In the genomic region with DNA sequence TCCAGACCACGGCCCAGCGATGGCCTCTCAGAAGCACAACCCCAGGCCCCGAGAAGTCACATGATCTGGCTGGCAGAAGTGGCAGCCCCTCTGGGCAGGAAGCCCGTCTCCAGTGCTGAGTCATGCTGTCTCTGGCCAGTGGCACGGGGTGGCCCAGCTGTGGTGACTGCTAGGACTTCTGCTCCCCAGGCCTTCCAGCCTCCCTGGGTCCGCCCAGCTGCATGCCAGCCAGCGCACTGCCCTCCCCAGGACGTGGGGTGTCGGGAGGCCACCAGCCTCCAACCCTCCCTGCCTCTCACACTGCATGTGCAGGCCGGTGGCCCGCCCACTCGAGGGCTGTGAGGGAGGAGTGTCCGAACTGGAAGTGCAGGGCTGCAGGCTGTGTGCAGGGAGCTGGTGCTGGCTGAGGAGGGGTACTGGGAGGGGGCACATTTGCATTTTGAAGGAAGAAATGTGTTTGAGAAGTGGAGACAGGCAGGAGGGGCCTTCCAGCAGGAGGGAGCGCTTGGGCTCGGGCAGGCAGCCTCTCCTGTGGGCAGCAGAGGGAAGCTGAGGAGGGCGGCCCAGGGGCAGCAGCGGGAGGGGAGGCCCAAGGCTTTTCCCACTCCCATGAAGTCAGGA, we compare ENCODE assay signal across 7 cellular contexts. TPM values are rescaled to one million over a fixed set of nuclear protein-coding genes. Genes with fewer than 3 reads are reported as not detected.
DNase-seq lines count a peak whose midpoint lies in the region; ATAC-seq and TF ChIP-seq lines count a peak whose summit lies in the region.

No MANE protein-coding gene starts in this region.

- POLR2A ChIA-PET in HCT116 (lab: Charles Lee): interaction anchor here (0.6 to 4.8 kb wide), 3 partner anchors 8 to 123 kb away, joined by 3 to 19 read pairs (median 14); no protein-coding TSS in a partner anchor

- H3K79me2 ChIP-seq in HCT116 (ENCODE audit: insufficient read depth, low read length) (no peaks in the 10 kb centered on the region), osteoblast (ENCODE audit: insufficient read depth, low read length) (no peaks in the 10 kb centered on the region)

- BruUV-seq in HCT116 (replicated peaks; lab: Mats Ljungman, UMichigan): no TSS peak

- no peak for TF ChIP-seq RAD21 in HCT116 (IDR thresholded peaks at IDR 0.05; ENCODE audit: low read depth)

- H3K4me2 ChIP-seq in HCT116 (ENCODE audit: low read length) (peak overlapping the region; percentile 81), osteoblast (ENCODE audit: insufficient read depth, low read length) (peak overlapping the region; percentile 11)

- no peak for TF ChIP-seq CTCF in HCT116 (IDR thresholded peaks at IDR 0.05 in 2 of 3, conservative IDR thresholded peaks at IDR 0.05 in 1 of 3; ENCODE audit: borderline replicate concordance in 1 of 3, insufficient read depth in 1 of 3, low read depth in 2 of 3, low read length in 2 of 3)
- TF ChIP-seq CTCF in fibroblast of villous mesenchyme (IDR thresholded peaks at IDR 0.05; ENCODE audit: insufficient read depth, low read depth, low read length): no peak
- no peak for TF ChIP-seq CTCF in osteoblast (IDR thresholded peaks at IDR 0.05; ENCODE audit: extremely low read depth, low read depth, low read length)
- TF ChIP-seq CTCF in GM20000 (IDR thresholded peaks at IDR 0.05; ENCODE audit: extremely low read depth, missing control alignments): no peak

- CTCF ChIA-PET in HCT116 (lab: Charles Lee): no interaction called here

- peak; percentile 46 for ATAC-seq in HCT116
- ATAC-seq in GM18870 (IDR thresholded peaks at IDR 0.05; ENCODE audit: unreplicated experiment): no peak
- no peak for ATAC-seq in GM18858 (IDR thresholded peaks at IDR 0.05; ENCODE audit: unreplicated experiment)

- no peaks in the 10 kb centered on the region for H4K20me1 ChIP-seq in HCT116 (ENCODE audit: insufficient read depth)
- no peaks in the 10 kb centered on the region for H4K20me1 ChIP-seq in osteoblast (ENCODE audit: insufficient read depth, low read length)

- H3K27ac ChIP-seq in HCT116 (ENCODE audit: low read depth, low read length): peak overlapping the region; percentile 95
- peak overlapping the region; percentile 40 for H3K27ac ChIP-seq in SJSA1
- H3K27ac ChIP-seq in osteoblast (ENCODE audit: low read depth, low read length): peak overlapping the region; percentile 47

- H2AFZ ChIP-seq in HCT116 (ENCODE audit: low read depth, low read length, poor library complexity, severe bottlenecking) (no peak overlapping the region), osteoblast (ENCODE audit: low read length) (peak overlapping the region; percentile 68)

- peaks cover 72 to 93% of the 10 kb centered on the region in 2 experiments for H3K4me1 ChIP-seq in HCT116 (ENCODE audit: control insufficient read depth in 1 of 2, insufficient read depth in 2 of 2, low read length in 2 of 2)
- peaks cover 68% of the 10 kb centered on the region for H3K4me1 ChIP-seq in SJSA1 (replicated peaks)
- H3K4me1 ChIP-seq in osteoblast (ENCODE audit: insufficient read depth, low read length): peaks cover 58% of the 10 kb centered on the region

- DNase-seq in HCT116 (ENCODE audit: low read depth, low spot score) (peak; percentile 71), SJSA1 (ENCODE audit: low read depth in 1 of 2, low spot score in 2 of 2) (peak; percentile 68 to 83), fibroblast of villous mesenchyme (ENCODE audit: low read depth) (peak; percentile 65), osteoblast (ENCODE audit: insufficient read length, low spot score, missing footprints) (peak; percentile 92), GM20000 (ENCODE audit: low spot score) (no peak)

- no peaks in the 10 kb centered on the region for H3K9me2 ChIP-seq in HCT116 (ENCODE audit: insufficient read depth)

- peak; percentile 55 for TF ChIP-seq POLR2A in HCT116 (IDR thresholded peaks at IDR 0.05; ENCODE audit: borderline replicate concordance, extremely low read depth, insufficient read depth, insufficient read length)

- peak overlapping the region; percentile 58 for H3K9ac ChIP-seq in HCT116 (ENCODE audit: low read length)

- intact Hi-C loops in HCT116 (cut with micrococcal nuclease): no loop called here

- H3K27me3 ChIP-seq in HCT116 (ENCODE audit: insufficient read depth, low read length) (no peaks in the 10 kb centered on the region), SJSA1 (replicated peaks) (no peaks in the 10 kb centered on the region), osteoblast (ENCODE audit: insufficient read depth, low read length) (no peaks in the 10 kb centered on the region)

- H3K36me3 ChIP-seq in HCT116 (ENCODE audit: control insufficient read depth in 1 of 2, insufficient read depth in 2 of 2, low read length in 2 of 2) (no peaks in the 10 kb centered on the region), SJSA1 (no peaks in the 10 kb centered on the region), osteoblast (ENCODE audit: insufficient read depth, low read length) (no peaks in the 10 kb centered on the region)

- RAD21 ChIA-PET in HCT116 (lab: Charles Lee; ENCODE audit: low non-redundant PET in 1 of 2, low total read pairs in 2 of 2, uncharacterized antibody in 2 of 2, unreplicated experiment in 2 of 2): interaction anchor here (0.7 to 1.3 kb wide), 4 partner anchors 16 to 123 kb away, joined by 3 to 4 read pairs (median 3); no protein-coding TSS in a partner anchor

- H3K9me3 ChIP-seq in HCT116 (ENCODE audit: control insufficient read depth in 1 of 2, insufficient read depth in 1 of 2, low read depth in 1 of 2, low read length in 2 of 2): no peaks in the 10 kb centered on the region
- H3K9me3 ChIP-seq in SJSA1 (replicated peaks): no peaks in the 10 kb centered on the region
- H3K9me3 ChIP-seq in osteoblast (ENCODE audit: low read depth, low read length): no peaks in the 10 kb centered on the region

- peak overlapping the region in 1 of 2 experiments; percentile 21; a peak in 1 of 4 replicates for H3K4me3 ChIP-seq in HCT116 (replicated peaks in 1 of 2; ENCODE audit: low read depth in 1 of 2, low read length in 2 of 2)
- no peak overlapping the region for H3K4me3 ChIP-seq in SJSA1
- H3K4me3 ChIP-seq in fibroblast of villous mesenchyme (ENCODE audit: low read depth, low read length): no peak overlapping the region
- no peak overlapping the region for H3K4me3 ChIP-seq in osteoblast (ENCODE audit: insufficient read depth, low read length)

TF ChIP-seq in HCT116, 20 proteins besides CTCF, POLR2A, EP300 and RAD21:
- TF ChIP-seq ZFX (IDR thresholded peaks at IDR 0.05) (peak; percentile 29; the same call in 1 of the 2 replicates), YY1 (IDR thresholded peaks at IDR 0.05; ENCODE audit: extremely low read depth, insufficient replicate concordance, low read depth, low read length) (peak; percentile 31), POLR2AphosphoS5 (IDR thresholded peaks at IDR 0.05; ENCODE audit: low read depth, low read length) (peak; percentile 66; the same call in 1 of the 2 replicates), CEBPB (IDR thresholded peaks at IDR 0.05; ENCODE audit: low read depth) (no peak), FOSL1 (IDR thresholded peaks at IDR 0.05; ENCODE audit: low read depth) (no peak)

RNA-seq across cellular contexts. Expression of gene HPCAL1, which starts 17.0 kb away (rescaled TPM):
- total RNA-seq in HCT116 (2021; ENCODE audit: unreplicated experiment) (111 TPM), fibroblast of villous mesenchyme (51.5 and 60.0 TPM in 2 replicates), osteoblast (47.1 and 57.2 TPM in 2 replicates)
- polyA plus RNA-seq in HCT116 (2012): 173 and 207 TPM in 2 replicates
- 56.8 and 60.3 TPM in 2 replicates for total RNA-seq in SJSA1 (2014; rRNA removed; shearing (Covaris generic))

Comparison
In these comparisons a context has a peak if more than half of its experiments do, and no peak if none do; other contexts are left out.
1. H3K27ac ChIP-seq: peak in every context shown above with its lines; median percentile 95 in HCT116; 47 in osteoblast; 40 in SJSA1.